Comparison of ENCODE assay signal across 27 cellular contexts in the genomic region with DNA sequence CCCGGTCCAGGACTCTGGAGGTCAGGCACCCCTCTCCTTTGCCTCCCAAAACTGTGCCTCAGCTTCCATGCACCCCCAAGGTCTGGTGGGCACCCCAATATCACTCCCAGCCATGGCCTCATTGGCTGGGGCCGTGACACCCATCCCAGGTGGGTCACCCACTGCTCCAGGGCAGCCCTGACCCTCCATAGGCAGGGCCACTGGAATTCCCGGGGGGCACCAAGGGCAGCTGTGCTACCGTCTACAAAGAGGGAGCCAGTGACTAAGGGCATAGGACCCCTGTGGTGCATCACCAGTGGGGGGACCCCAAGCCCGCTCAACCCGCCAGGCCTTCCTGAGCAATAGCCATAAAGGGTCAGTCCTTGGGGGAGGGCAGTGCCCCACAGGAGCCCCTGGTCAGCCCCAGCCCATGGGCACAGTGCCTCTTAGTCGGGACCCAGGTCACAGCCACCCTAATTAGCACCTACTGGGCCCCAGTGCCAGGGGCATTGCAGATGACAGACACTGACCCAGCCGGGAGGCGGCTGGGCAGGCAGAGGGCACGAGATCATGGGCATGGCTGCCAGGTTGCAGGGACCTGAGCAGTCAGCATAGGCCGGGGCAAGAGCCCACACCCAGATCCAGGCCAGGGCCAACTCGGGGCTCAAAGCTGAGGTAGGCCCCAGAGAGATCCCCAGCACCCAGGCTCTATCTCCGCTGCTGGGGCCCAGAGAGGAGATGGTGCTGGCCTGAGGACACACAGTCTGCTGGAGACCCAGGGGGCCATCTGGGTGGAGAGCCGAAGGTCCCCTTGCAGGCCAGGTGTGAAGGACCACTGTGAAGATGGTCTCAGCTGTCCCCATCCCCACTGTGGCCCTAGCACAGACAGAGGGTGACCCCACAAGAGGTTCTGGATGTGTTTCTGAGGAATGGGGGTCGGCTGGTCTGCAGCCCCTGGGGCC. TPM values are rescaled to one million over a fixed set of nuclear protein-coding genes. Genes with fewer than 3 reads are reported as not detected.
DNase-seq lines count a peak whose midpoint lies in the region; ATAC-seq and TF ChIP-seq lines count a peak whose summit lies in the region.
"Had no signal": no experiment of that assay in that cellular context is flagged by ENCODE, and none has a peak within 500 bp of the region (broad histone marks: within the 10 kb centered on the region; RNA-seq: fewer than 3 reads in every experiment).

No MANE protein-coding gene starts in this region.

- peaks cover 0 to 22% (median 16%) of the 10 kb centered on the region in 4 donors for H3K4me1 ChIP-seq in sigmoid colon
- H3K4me1 ChIP-seq in aorta (ENCODE audit: control insufficient read depth in 1 of 2, insufficient read depth in 2 of 2, low read length in 2 of 2): no peaks in the 10 kb centered on the region
- H3K4me1 ChIP-seq: BLaER1 treated with 17β-estradiol and CSF1 and Interleukin-3, amounts not matched to agents 10 nM and 100 nM; Caco-2 had no signal

- TF ChIP-seq EP300 in sigmoid colon (IDR thresholded peaks at IDR 0.05): no peak

- WGBS in sigmoid colon, 2 donors: 86 to 89% methylated on average over 15 of the region's 15 CpGs
- 88 to 91% methylated on average over 15 of the region's 15 CpGs for WGBS in aorta, 2 donors

- no peaks in the 10 kb centered on the region for H3K9me3 ChIP-seq in sigmoid colon
- no peaks in the 10 kb centered on the region for H3K9me3 ChIP-seq in aorta (ENCODE audit: control insufficient read depth, low read length)
- H3K9me3 ChIP-seq: Caco-2 had no signal

- no peak overlapping the region for H3K27ac ChIP-seq in sigmoid colon
- no peak overlapping the region for H3K27ac ChIP-seq in aorta (ENCODE audit: low read depth in 1 of 2, low read length in 2 of 2)
- H3K27ac ChIP-seq: BLaER1 treated with 17β-estradiol and CSF1 and Interleukin-3, amounts not matched to agents 10 nM and 100 nM; HL-60; KMS-11; PC-9 had no signal

- no peaks in the 10 kb centered on the region for H3K36me3 ChIP-seq in sigmoid colon
- no peaks in the 10 kb centered on the region for H3K36me3 ChIP-seq in aorta (ENCODE audit: control insufficient read depth in 1 of 2, insufficient read depth in 2 of 2, low read length in 1 of 2)
- H3K36me3 ChIP-seq: BLaER1 treated with 17β-estradiol and CSF1 and Interleukin-3, amounts not matched to agents 10 nM and 100 nM had no signal

- ATAC-seq in Right ventricle myocardium inferior: no peak
- no peak for ATAC-seq in left ventricle myocardium superior
- ATAC-seq in aorta (ENCODE audit: low FRiP score): no peak
- no peak for ATAC-seq in GM18511 (IDR thresholded peaks at IDR 0.05; ENCODE audit: unreplicated experiment)

- H3K4me3 ChIP-seq in sigmoid colon (no peak overlapping the region), aorta (ENCODE audit: low read length in 2 of 2) (no peak overlapping the region)
- H3K4me3 ChIP-seq: BLaER1 treated with 17β-estradiol and CSF1 and Interleukin-3, amounts not matched to agents 10 nM and 100 nM; PC-9 had no signal

- TF ChIP-seq CTCF in sigmoid colon (IDR thresholded peaks at IDR 0.05): no peak

- intact Hi-C loops in Right ventricle myocardium inferior (cut with DNase I): no loop called here
- intact Hi-C loops in left ventricle myocardium superior (cut with micrococcal nuclease): no loop called here
- intact Hi-C loops in sigmoid colon (cut with DNase I): no loop called here
- intact Hi-C loops in aorta (cut with DNase I): no loop called here

- H3K27me3 ChIP-seq in sigmoid colon (peaks cover 36 to 99% (median 92%) of the 10 kb centered on the region in 3 donors), aorta (ENCODE audit: control insufficient read depth in 1 of 2, insufficient read depth in 2 of 2, low read length in 1 of 2) (no peaks in the 10 kb centered on the region)

- DNase-seq in Right ventricle myocardium inferior (ENCODE audit: missing footprints) (peak; percentile 58), left ventricle myocardium superior (no peak), mesenteric fat pad (ENCODE audit: low spot score) (peak; percentile 75), sigmoid colon (peak; percentile 53), aorta (peak; percentile 37 to 75), foreskin melanocyte (no peak), COLO668 (lab: John Stamatoyannopoulos, UW; ENCODE audit: unreplicated experiment) (no peak)
- DNase-seq: AML-193; Caco-2; CD4-positive, alpha-beta memory T cell; GDM1; HCEC 1CT; MM.1S; NCI-H2029; NCI-H2227 treated with DMSO at 0.1 percent for 48 hours; NCI-H526 treated with DMSO at 0.1 percent for 48 hours; PC-9; Right ventricle myocardium superior had no signal

- no peak for TF ChIP-seq POLR2A in sigmoid colon (IDR thresholded peaks at IDR 0.05)

RNA-seq across cellular contexts. Expression of gene ARF1, which starts 19.0 kb away (rescaled TPM):
- total RNA-seq in Right ventricle myocardium inferior: 281 TPM
- 285 TPM for total RNA-seq in left ventricle myocardium superior
- total RNA-seq in mesenteric fat pad: 352 TPM
- total RNA-seq in sigmoid colon: 100 to 1,000 TPM; 212 to 250 (median 225) TPM
- 100 to 1,000 TPM; 345 to 482 (median 479) TPM for polyA plus RNA-seq in sigmoid colon
- 100 to 1,000 TPM; 291 to 356 TPM for total RNA-seq in aorta
- 100 to 1,000 TPM; 232 to 349 TPM for polyA plus RNA-seq in aorta

RNA-seq across cellular contexts. Expression of gene C1orf35, which starts 39.6 kb away (rescaled TPM):
- total RNA-seq in Right ventricle myocardium inferior (6.0 TPM), left ventricle myocardium superior (10.5 TPM), mesenteric fat pad (5.6 TPM), sigmoid colon (10 to 100 TPM in 3 of 4 donors, 1 to 10 TPM in 1; 7.8 to 18.1 (median 13.0) TPM), aorta (10 to 100 TPM in 1 of 2 donors, 1 to 10 TPM in 1; 7.9 to 11.4 TPM)
- polyA plus RNA-seq in sigmoid colon (10 to 100 TPM in 1 of 3 donors, 1 to 10 TPM in 2; 8.8 to 17.9 (median 9.0) TPM), aorta (10 to 100 TPM in 1 of 2 donors, 1 to 10 TPM in 1; 3.6 to 36.2 TPM)

RNA-seq across cellular contexts. Expression of gene MRPL55, which starts 45.6 kb away (rescaled TPM):
- total RNA-seq in Right ventricle myocardium inferior: 57.0 TPM
- total RNA-seq in left ventricle myocardium superior: 58.6 TPM
- 38.9 TPM for total RNA-seq in mesenteric fat pad
- total RNA-seq in sigmoid colon: 10 to 100 TPM; 62.0 to 90.6 (median 79.3) TPM
- polyA plus RNA-seq in sigmoid colon: 10 to 100 TPM; 53.5 to 77.4 (median 58.0) TPM
- 10 to 100 TPM; 27.4 to 35.4 TPM for total RNA-seq in aorta
- polyA plus RNA-seq in aorta: 100 to 1,000 TPM in 1 of 2 donors, 10 to 100 TPM in 1; 41.8 to 152 TPM

RNA-seq across cellular contexts. Expression of gene WNT3A, which starts 56.7 kb away (rescaled TPM):
- total RNA-seq in Right ventricle myocardium inferior (not detected), left ventricle myocardium superior (not detected), mesenteric fat pad (not detected), sigmoid colon (not detected), aorta (not detected)
- polyA plus RNA-seq in sigmoid colon (under 1 TPM in 1 of 3 donors, not detected in 2; 0.01 TPM), aorta (not detected)
- total RNA-seq: CD4-positive, alpha-beta memory T cell; NCI-H460; Right ventricle myocardium superior; RPMI7951; SK-MEL-5 had no signal
- polyA plus RNA-seq: AG04450; CD4-positive, alpha-beta memory T cell; IgD-negative memory B cell had no signal

Comparison
In these comparisons a context has a peak if more than half of its experiments do, and no peak if none do; other contexts are left out.
1. DNase-seq: peak in Right ventricle myocardium inferior (single experiment), mesenteric fat pad (single experiment), sigmoid colon (single experiment) and aorta (2 of 2); none in left ventricle myocardium superior (single experiment), foreskin melanocyte (single experiment) and COLO668 (single experiment).